Comparison of ENCODE assay signal across 1 cellular context in the genomic region with DNA sequence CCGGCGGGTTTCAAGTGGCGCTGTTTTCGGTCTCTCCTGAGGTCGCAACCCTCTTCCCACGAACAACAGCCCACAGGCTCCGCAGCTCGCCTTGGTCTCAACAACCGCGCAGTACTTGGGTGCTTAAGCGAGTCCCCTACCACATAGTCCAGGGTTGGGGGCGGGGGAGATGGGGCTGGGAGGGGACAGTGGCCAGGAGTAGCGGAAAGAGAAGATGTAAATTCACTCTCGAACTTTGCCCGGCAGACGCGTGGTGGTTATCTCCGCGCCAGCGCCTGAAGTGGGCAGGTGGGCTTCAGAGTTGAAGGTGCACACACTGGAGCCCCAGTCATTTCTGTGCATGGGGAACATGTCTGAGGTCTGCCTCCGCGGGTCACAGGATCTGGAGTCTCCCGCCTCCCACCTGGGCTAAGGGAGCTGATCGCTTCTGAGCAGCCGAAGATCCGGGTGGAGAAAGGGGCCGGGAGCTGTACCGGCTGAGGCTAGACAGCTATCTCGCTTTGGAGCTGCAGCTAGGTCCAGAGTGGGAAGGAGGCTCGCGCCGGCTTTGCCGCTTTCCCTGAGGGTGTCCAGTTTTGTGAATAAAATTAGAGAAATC.
TF ChIP-seq lines count a peak whose summit lies in the region.

No MANE protein-coding gene starts in this region.

TF ChIP-seq in endothelial cell of umbilical vein, 7 proteins besides CTCF, POLR2A, EP300 and RAD21:
- no peak for TF ChIP-seq POLR2AphosphoS5 (IDR thresholded peaks at IDR 0.05; ENCODE audit: insufficient read depth, low read depth, low read length)
- TF ChIP-seq, protein P1, sequence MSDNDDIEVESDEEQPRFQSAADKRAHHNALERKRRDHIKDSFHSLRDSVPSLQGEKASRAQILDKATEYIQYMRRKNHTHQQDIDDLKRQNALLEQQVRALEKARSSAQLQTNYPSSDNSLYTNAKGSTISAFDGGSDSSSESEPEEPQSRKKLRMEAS (IDR thresholded peaks at IDR 0.05; ENCODE audit: insufficient read depth, insufficient read length), result no peak
- no peak for TF ChIP-seq GATA2 (IDR thresholded peaks at IDR 0.05; ENCODE audit: insufficient read depth, insufficient read length, low read depth, low read length)
- TF ChIP-seq EZH2 (IDR thresholded peaks at IDR 0.05; ENCODE audit: borderline replicate concordance, low read depth, low read length, severe bottlenecking), result no peak
- TF ChIP-seq MYC (IDR thresholded peaks at IDR 0.05; ENCODE audit: low read depth, low read length), result no peak
- no peak for TF ChIP-seq JUN (IDR thresholded peaks at IDR 0.05; ENCODE audit: borderline replicate concordance, insufficient read depth, insufficient read length, low read depth)
- no peak for TF ChIP-seq FOS (IDR thresholded peaks at IDR 0.05; ENCODE audit: borderline replicate concordance, insufficient read depth, low read length)
